Comparison of ENCODE assay signal across 7 cellular contexts in the genomic region with DNA sequence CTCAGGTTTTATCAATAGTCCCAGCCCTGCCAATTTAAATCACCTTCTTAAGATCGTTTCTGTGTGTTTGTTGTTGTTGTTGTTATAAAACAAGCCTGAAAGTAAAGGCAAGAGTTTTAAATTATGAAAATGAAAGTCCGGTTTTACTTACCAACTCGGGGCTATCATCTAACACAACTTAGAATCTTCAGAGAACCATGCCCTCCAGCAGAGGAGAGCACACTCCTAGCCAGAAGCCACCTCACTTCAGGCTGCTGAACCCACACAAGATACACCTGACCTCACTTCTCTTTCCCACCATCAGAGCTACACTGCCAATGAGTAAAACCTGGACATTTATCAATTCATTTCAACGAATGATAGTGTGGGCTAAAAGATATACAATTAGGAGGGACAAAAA.
"Had no signal": no experiment of that assay in that cellular context is flagged by ENCODE, and none has a peak within 500 bp of the region (broad histone marks: within the 10 kb centered on the region; RNA-seq: fewer than 3 reads in every experiment).

No MANE protein-coding gene starts in this region.

- ATAC-seq: GM23338 had no signal

- H3K4me2 ChIP-seq: GM23338, KMS-11 had no signal

- H3K4me3 ChIP-seq: GM23338 had no signal

- DNase-seq: H9, HCEC 1CT, Karpas-422, KBM-7 had no signal

- H3K9ac ChIP-seq: KMS-11 had no signal

- H2AFZ ChIP-seq: GM23338 had no signal

- H3K27ac ChIP-seq: HL-60, KMS-11 had no signal
